ENCODE assay signal across 7 cellular contexts in genomic region chr19:49514151-49514550, GRCh38. TPM values are rescaled to one million over a fixed set of nuclear protein-coding genes. Genes with fewer than 3 reads are reported as not detected.
A peak's percentile ranks its signal among the peaks of the same experiment; 100 is the strongest.
DNase-seq lines count a peak whose midpoint lies in the region; ATAC-seq and TF ChIP-seq lines count a peak whose summit lies in the region.
"Had no signal": no experiment of that assay in that cellular context is flagged by ENCODE, and none has a peak within 500 bp of the region (broad histone marks: within the 10 kb centered on the region; RNA-seq: fewer than 3 reads in every experiment).

No MANE protein-coding gene starts in this region.

- TF ChIP-seq POLR2A in GM18505 (IDR thresholded peaks at IDR 0.05; ENCODE audit: borderline replicate concordance, extremely low read depth, insufficient read depth, insufficient read length): no peak

- H3K9me3 Mint-ChIP-seq in activated T-helper 2 cell treated with anti-CD3 and anti-CD28 coated beads, Interferon-gamma antibody, Interleukin-2, Interleukin-4, amounts not matched to agents 10 μg/mL and 5 μg/mL and 100 μg/mL, durations not matched to agents 14 hours and 24 hours and 36 hours: no peaks in the 10 kb centered on the region
- H3K9me3 Mint-ChIP-seq in nephron progenitor cell: no peaks in the 10 kb centered on the region

- H3K27ac Mint-ChIP-seq in activated T-helper 2 cell treated with anti-CD3 and anti-CD28 coated beads, Interferon-gamma antibody, Interleukin-2, Interleukin-4, amounts not matched to agents 10 μg/mL and 5 μg/mL and 100 μg/mL, durations not matched to agents 14 hours and 24 hours and 36 hours: no peak overlapping the region
- no peak overlapping the region for H3K27ac Mint-ChIP-seq in nephron progenitor cell

- no peaks in the 10 kb centered on the region; the same call in 1 of the 2 replicates for H3K36me3 ChIP-seq in H7 (replicated peaks; ENCODE audit: control insufficient read depth, insufficient read depth, low read length)

- H3K4me3 Mint-ChIP-seq in activated T-helper 2 cell treated with anti-CD3 and anti-CD28 coated beads, Interferon-gamma antibody, Interleukin-2, Interleukin-4, amounts not matched to agents 10 μg/mL and 5 μg/mL and 100 μg/mL, durations not matched to agents 14 hours and 24 hours and 36 hours (ENCODE audit: low read depth): peak overlapping the region; percentile 71
- peak overlapping the region; percentile 89 for H3K4me3 Mint-ChIP-seq in nephron progenitor cell

- H3K4me1 Mint-ChIP-seq in activated T-helper 2 cell treated with anti-CD3 and anti-CD28 coated beads, Interferon-gamma antibody, Interleukin-2, Interleukin-4, amounts not matched to agents 10 μg/mL and 5 μg/mL and 100 μg/mL, durations not matched to agents 14 hours and 24 hours and 36 hours (ENCODE audit: low read depth): peaks cover 20% of the 10 kb centered on the region
- peaks cover 52% of the 10 kb centered on the region for H3K4me1 Mint-ChIP-seq in nephron progenitor cell

- TF ChIP-seq CTCF in nephron progenitor cell (IDR thresholded peaks at IDR 0.05): no peak

- H3K36me3 Mint-ChIP-seq in activated T-helper 2 cell treated with anti-CD3 and anti-CD28 coated beads, Interferon-gamma antibody, Interleukin-2, Interleukin-4, amounts not matched to agents 10 μg/mL and 5 μg/mL and 100 μg/mL, durations not matched to agents 14 hours and 24 hours and 36 hours (ENCODE audit: low read depth): no peaks in the 10 kb centered on the region
- H3K36me3 Mint-ChIP-seq in nephron progenitor cell (ENCODE audit: low read depth): peaks cover 25% of the 10 kb centered on the region

- peak overlapping the region; percentile 71 for H3K4me3 ChIP-seq in H7 (ENCODE audit: insufficient read depth, low read depth, low read length)

- peaks cover 21% of the 10 kb centered on the region for H3K27me3 Mint-ChIP-seq in activated T-helper 2 cell treated with anti-CD3 and anti-CD28 coated beads, Interferon-gamma antibody, Interleukin-2, Interleukin-4, amounts not matched to agents 10 μg/mL and 5 μg/mL and 100 μg/mL, durations not matched to agents 14 hours and 24 hours and 36 hours (ENCODE audit: low read depth)
- peaks cover 10% of the 10 kb centered on the region for H3K27me3 Mint-ChIP-seq in nephron progenitor cell (ENCODE audit: low read depth, poor library complexity)

- intact Hi-C loops in activated T-helper 2 cell treated with anti-CD3 and anti-CD28 coated beads, Interferon-gamma antibody, Interleukin-2, Interleukin-4, amounts not matched to agents 10 μg/mL and 5 μg/mL and 100 μg/mL, durations not matched to agents 14 hours and 24 hours and 36 hours (cut with micrococcal nuclease): no loop called here

- no peaks in the 10 kb centered on the region for H3K27me3 ChIP-seq in H7 (ENCODE audit: control insufficient read depth, insufficient read depth, low read length)

- no peak for ATAC-seq in GM18505 (IDR thresholded peaks at IDR 0.05; ENCODE audit: unreplicated experiment)

- peak; percentile 67 for DNase-seq in H7
- no peak for DNase-seq in activated T-helper 2 cell treated with anti-CD3 and anti-CD28 coated beads, Interferon-gamma antibody, Interleukin-2, Interleukin-4, amounts not matched to agents 10 μg/mL and 5 μg/mL and 100 μg/mL, durations not matched to agents 14 hours and 24 hours and 36 hours (ENCODE audit: low spot score)
- no peak for DNase-seq in nephron progenitor cell
- no peak for DNase-seq in germinal center (ENCODE audit: low spot score)
- DNase-seq in stimulated activated naive CD4-positive, alpha-beta T cell (lab: John Stamatoyannopoulos, UW): no peak
- DNase-seq: NCI-H774 had no signal

RNA-seq across cellular contexts. Expression of gene FCGRT, which starts 1.7 kb away (rescaled TPM):
- 28.5 and 36.9 TPM in 2 replicates for total RNA-seq in H7 (2014; rRNA removed; shearing (Covaris generic))
- total RNA-seq in activated T-helper 2 cell treated with anti-CD3 and anti-CD28 coated beads, Interferon-gamma antibody, Interleukin-2, Interleukin-4, amounts not matched to agents 10 μg/mL and 5 μg/mL and 100 μg/mL, durations not matched to agents 14 hours and 24 hours and 36 hours: 1.8 and 2.2 TPM in 2 replicates

RNA-seq across cellular contexts. Expression of gene RCN3, which starts 13.7 kb away (rescaled TPM):
- total RNA-seq in H7 (2014; rRNA removed; shearing (Covaris generic)): 28.2 and 29.2 TPM in 2 replicates
- 3.2 and 3.8 TPM in 2 replicates for total RNA-seq in activated T-helper 2 cell treated with anti-CD3 and anti-CD28 coated beads, Interferon-gamma antibody, Interleukin-2, Interleukin-4, amounts not matched to agents 10 μg/mL and 5 μg/mL and 100 μg/mL, durations not matched to agents 14 hours and 24 hours and 36 hours

RNA-seq across cellular contexts. Expression of gene RPS11, which starts 17.9 kb away (rescaled TPM):
- 2,449 and 2,647 TPM in 2 replicates for total RNA-seq in H7 (2014; rRNA removed; shearing (Covaris generic))
- 2,145 and 2,173 TPM in 2 replicates for total RNA-seq in activated T-helper 2 cell treated with anti-CD3 and anti-CD28 coated beads, Interferon-gamma antibody, Interleukin-2, Interleukin-4, amounts not matched to agents 10 μg/mL and 5 μg/mL and 100 μg/mL, durations not matched to agents 14 hours and 24 hours and 36 hours

RNA-seq across cellular contexts. Expression of gene RPL13A, which starts 26.7 kb away (rescaled TPM):
- 4,136 and 6,335 TPM in 2 replicates for total RNA-seq in H7 (2014; rRNA removed; shearing (Covaris generic))
- total RNA-seq in activated T-helper 2 cell treated with anti-CD3 and anti-CD28 coated beads, Interferon-gamma antibody, Interleukin-2, Interleukin-4, amounts not matched to agents 10 μg/mL and 5 μg/mL and 100 μg/mL, durations not matched to agents 14 hours and 24 hours and 36 hours: 3,221 and 3,346 TPM in 2 replicates

RNA-seq across cellular contexts. Expression of gene FLT3LG, which starts 40.1 kb away (rescaled TPM):
- 0.55 and 1.6 TPM in 2 replicates for total RNA-seq in H7 (2014; rRNA removed; shearing (Covaris generic))
- total RNA-seq in activated T-helper 2 cell treated with anti-CD3 and anti-CD28 coated beads, Interferon-gamma antibody, Interleukin-2, Interleukin-4, amounts not matched to agents 10 μg/mL and 5 μg/mL and 100 μg/mL, durations not matched to agents 14 hours and 24 hours and 36 hours: 49.3 and 57.9 TPM in 2 replicates
